10 cellular contexts compared by ENCODE assay signal in the genomic region with DNA sequence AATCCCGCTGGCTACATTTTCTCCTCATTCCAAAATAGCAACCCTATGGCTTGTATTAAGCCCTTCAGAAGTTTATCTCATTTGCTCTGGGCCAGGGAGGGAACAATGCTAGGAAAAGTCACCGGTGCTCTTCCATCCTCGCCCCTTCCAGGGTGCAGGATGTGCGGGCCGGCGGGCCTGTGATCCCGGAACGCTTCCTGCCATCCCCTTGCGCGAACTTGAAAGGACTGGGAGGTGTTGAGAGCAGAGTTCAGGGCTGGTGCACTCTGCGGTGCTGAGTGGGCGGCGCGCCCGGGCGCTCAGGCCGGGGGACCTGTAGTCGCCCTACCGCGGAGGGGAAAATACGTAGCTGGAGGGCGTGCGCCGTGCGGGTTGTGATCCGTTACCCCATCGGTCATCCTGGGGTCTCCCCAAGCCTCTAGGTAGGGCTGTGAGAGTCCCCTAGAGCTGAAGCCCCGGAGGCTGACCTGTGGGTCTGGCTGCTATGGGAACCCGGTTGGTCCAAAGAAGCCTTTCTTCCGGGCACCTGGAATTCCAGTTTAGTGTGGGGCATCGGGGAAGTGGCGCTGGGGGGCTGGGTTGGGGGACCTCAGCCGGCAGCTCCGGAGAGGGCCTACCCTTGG. TPM values are rescaled to one million over a fixed set of nuclear protein-coding genes. Genes with fewer than 3 reads are reported as not detected.
DNase-seq lines count a peak whose midpoint lies in the region; ATAC-seq and TF ChIP-seq lines count a peak whose summit lies in the region.
"Had no signal": no experiment of that assay in that cellular context is flagged by ENCODE, and none has a peak within 500 bp of the region (broad histone marks: within the 10 kb centered on the region; RNA-seq: fewer than 3 reads in every experiment).

No MANE protein-coding gene starts in this region.

- no peaks in the 10 kb centered on the region for H3K9me3 Mint-ChIP-seq in activated naive CD4-positive, alpha-beta T cell treated with anti-CD3 and anti-CD28 coated beads, Interleukin-2, amount 10 ng/mL, durations not matched to agents 7 days and 5 days

- no peak for TF ChIP-seq POLR2A in vagina (IDR thresholded peaks at IDR 0.05)

- no peaks in the 10 kb centered on the region for H3K9me3 ChIP-seq in cardiac muscle cell (ENCODE audit: low read depth)
- no peaks in the 10 kb centered on the region for H3K9me3 ChIP-seq in muscle layer of duodenum (ENCODE audit: control insufficient read depth in 1 of 2, low read length in 2 of 2)
- H3K9me3 ChIP-seq in vagina = no peaks in the 10 kb centered on the region

- ATAC-seq in Right ventricle myocardium inferior = no peak
- ATAC-seq in GM18519 (IDR thresholded peaks at IDR 0.05; ENCODE audit: low FRiP score, unreplicated experiment) = no peak

- H3K27me3 ChIP-seq in cardiac muscle cell = peaks cover 100% of the 10 kb centered on the region
- H3K27me3 ChIP-seq in muscle layer of duodenum (ENCODE audit: low read depth, low read length) = peaks cover 74% of the 10 kb centered on the region
- no peaks in the 10 kb centered on the region for H3K27me3 ChIP-seq in vagina

- peaks cover 63% of the 10 kb centered on the region for H3K27me3 Mint-ChIP-seq in activated naive CD4-positive, alpha-beta T cell treated with anti-CD3 and anti-CD28 coated beads, Interleukin-2, amount 10 ng/mL, durations not matched to agents 7 days and 5 days

- TF ChIP-seq CTCF in cardiac muscle cell (IDR thresholded peaks at IDR 0.05; ENCODE audit: low read depth, low read length) (no peak), vagina (IDR thresholded peaks at IDR 0.05) (no peak)

- no peak overlapping the region for H3K27ac ChIP-seq in cardiac muscle cell
- peak overlapping the region; percentile 76 for H3K27ac ChIP-seq in muscle layer of duodenum (ENCODE audit: low read length)
- H3K27ac ChIP-seq in vagina = peak overlapping the region; percentile 70
- H3K27ac ChIP-seq: C4-2B had no signal

- no peaks in the 10 kb centered on the region for H3K36me3 Mint-ChIP-seq in activated naive CD4-positive, alpha-beta T cell treated with anti-CD3 and anti-CD28 coated beads, Interleukin-2, amount 10 ng/mL, durations not matched to agents 7 days and 5 days

- CTCF ChIA-PET in activated naive CD4-positive, alpha-beta T cell treated with anti-CD3 and anti-CD28 coated beads, Interleukin-2, amount 10 ng/mL, durations not matched to agents 7 days and 5 days (lab: Charles Lee) = interaction anchor here (1.8 kb wide), 1 partner anchor 8 kb away, joined by 3 read pairs; no protein-coding TSS in a partner anchor

- H3K4me3 ChIP-seq in cardiac muscle cell (peak overlapping the region; percentile 34), muscle layer of duodenum (ENCODE audit: low read depth in 1 of 2, low read length in 2 of 2) (peak overlapping the region; percentile 55 to 65), vagina (peak overlapping the region; percentile 40 to 41)

- no peak overlapping the region for H3K4me3 Mint-ChIP-seq in activated naive CD4-positive, alpha-beta T cell treated with anti-CD3 and anti-CD28 coated beads, Interleukin-2, amount 10 ng/mL, durations not matched to agents 7 days and 5 days

- peak in 1 of 2 donors; percentile 35 for DNase-seq in cardiac muscle cell (ENCODE audit: low read depth in 1 of 2, low spot score in 1 of 2)
- no peak for DNase-seq in Right ventricle myocardium inferior (ENCODE audit: missing footprints)
- peak; percentile 60 for DNase-seq in ecto neural progenitor cell (ENCODE audit: low spot score)
- no peak for DNase-seq in vagina (ENCODE audit: extremely low spot score in 2 of 2)
- DNase-seq in activated naive CD4-positive, alpha-beta T cell treated with anti-CD3 and anti-CD28 coated beads, Interleukin-2, amount 10 ng/mL, durations not matched to agents 7 days and 5 days = no peak
- DNase-seq in hippocampal formation (lab: John Stamatoyannopoulos, UW) = no peak

- H3K36me3 ChIP-seq in cardiac muscle cell (no peaks in the 10 kb centered on the region), muscle layer of duodenum (ENCODE audit: control insufficient read depth in 1 of 2, insufficient read depth in 2 of 2, low read length in 2 of 2) (no peaks in the 10 kb centered on the region), vagina (no peaks in the 10 kb centered on the region)

- H3K27ac Mint-ChIP-seq in activated naive CD4-positive, alpha-beta T cell treated with anti-CD3 and anti-CD28 coated beads, Interleukin-2, amount 10 ng/mL, durations not matched to agents 7 days and 5 days = no peak overlapping the region

- intact Hi-C loops in Right ventricle myocardium inferior (cut with DNase I) (no loop called here), vagina (cut with DNase I) (no loop called here)

- H3K4me1 Mint-ChIP-seq in activated naive CD4-positive, alpha-beta T cell treated with anti-CD3 and anti-CD28 coated beads, Interleukin-2, amount 10 ng/mL, durations not matched to agents 7 days and 5 days = peaks cover 18% of the 10 kb centered on the region

- H3K4me1 ChIP-seq in cardiac muscle cell (ENCODE audit: low read depth) (peaks cover 9% of the 10 kb centered on the region), muscle layer of duodenum (ENCODE audit: control insufficient read depth in 1 of 2, insufficient read depth in 2 of 2, low read length in 2 of 2) (peaks cover 0 to 44% of the 10 kb centered on the region in 2 donors), vagina (peaks cover 43% of the 10 kb centered on the region)

RNA-seq across cellular contexts. Expression of a gene that starts 13.1 kb away (rescaled TPM):
- total RNA-seq in cardiac muscle cell (0.15 TPM in 1 of 2 replicates, not detected in the other), Right ventricle myocardium inferior (1.6 TPM), vagina (0.98 TPM)
- not detected in 2 replicates for polyA plus RNA-seq in cardiac muscle cell
- total RNA-seq: myocyte had no signal
